Comparison of ENCODE assay signal across 8 cellular contexts in the genomic region with DNA sequence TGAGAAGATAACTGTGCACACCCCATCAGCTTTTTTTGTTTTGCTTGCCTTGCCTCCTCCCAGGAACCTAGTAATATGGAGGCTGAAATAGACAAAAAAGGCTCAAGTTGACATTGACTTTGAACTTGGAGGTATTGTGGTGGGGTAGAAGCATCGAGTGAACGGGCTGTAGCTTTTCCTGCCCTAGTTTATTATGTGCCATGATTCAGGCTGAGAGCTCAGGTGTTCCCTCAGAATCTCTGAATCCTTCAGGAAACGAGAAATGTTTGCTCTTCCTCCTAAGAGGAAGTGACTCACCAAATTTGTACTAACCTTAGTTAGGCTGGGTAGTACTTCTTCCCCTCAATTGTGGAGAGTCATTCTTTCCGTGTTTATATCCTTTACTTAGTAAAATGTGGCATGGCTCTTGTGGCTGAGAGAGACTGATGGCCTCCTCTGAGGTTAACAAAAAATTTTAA.
DNase-seq lines count a peak whose midpoint lies in the region; ATAC-seq and TF ChIP-seq lines count a peak whose summit lies in the region.

No MANE protein-coding gene starts in this region.

- TF ChIP-seq POLR2A in transverse colon (IDR thresholded peaks at IDR 0.05) = no peak

- in situ Hi-C loops in transverse colon (cut with MboI; ENCODE audit: low pct_ligation_motif_present in 1 of 4, low pct_unique_long_range_greater_than_20kb in 1 of 4, low sequenced_read_pairs in 3 of 4) = no loop called here

- H3K36me3 ChIP-seq in right atrium auricular region (no peaks in the 10 kb centered on the region), transverse colon (no peaks in the 10 kb centered on the region)

- H3K27me3 ChIP-seq in right atrium auricular region (no peaks in the 10 kb centered on the region), transverse colon (no peaks in the 10 kb centered on the region)

- DNase-seq in AG08395 (ENCODE audit: low spot score) = peak; percentile 77
- peak; percentile 71 for DNase-seq in SW480 (ENCODE audit: low spot score)
- no peak for DNase-seq in right atrium auricular region (ENCODE audit: low spot score)
- no peak for DNase-seq in transverse colon
- no peak for DNase-seq in NCI-H82 treated with DMSO at 0.1 percent for 48 hours (lab: John Stamatoyannopoulos, UW; ENCODE audit: unreplicated experiment)
- no peak for DNase-seq in RPMI8226

- H3K4me3 ChIP-seq in right atrium auricular region (no peak overlapping the region), transverse colon (no peak overlapping the region)

- TF ChIP-seq EP300 in transverse colon (IDR thresholded peaks at IDR 0.05; ENCODE audit: low read depth) = no peak

- intact Hi-C loops in transverse colon (cut with DNase I; ENCODE audit: low total_unique reads) = no loop called here

- H3K4me1 ChIP-seq in right atrium auricular region (peaks cover 0 to 26% of the 10 kb centered on the region in 2 donors), transverse colon (peaks cover 0 to 10% (median 0%) of the 10 kb centered on the region in 4 donors)

- H3K27ac ChIP-seq in right atrium auricular region (peak overlapping the region; percentile 54 to 70), transverse colon (peak overlapping the region; percentile 19 to 66 (median 50))

- 31 to 45% methylated on average over 3 to 4 of the region's 4 CpGs for WGBS in transverse colon (ENCODE audit: low coverage in 1 of 2), 2 donors

- no peaks in the 10 kb centered on the region for H3K9me3 ChIP-seq in right atrium auricular region
- H3K9me3 ChIP-seq in transverse colon = no peaks in the 10 kb centered on the region

- TF ChIP-seq CTCF in right atrium auricular region (IDR thresholded peaks at IDR 0.05) (no peak), transverse colon (IDR thresholded peaks at IDR 0.05) (no peak)

- ATAC-seq in HG02884 (IDR thresholded peaks at IDR 0.05; ENCODE audit: unreplicated experiment) (peak; percentile 70), HG02610 (IDR thresholded peaks at IDR 0.05; ENCODE audit: unreplicated experiment) (no peak)

Comparison
In these comparisons a context has a peak if more than half of its experiments do, and no peak if none do; other contexts are left out.
1. DNase-seq: peak in AG08395 (single experiment) and SW480 (single experiment); none in right atrium auricular region (single experiment), transverse colon (single experiment), NCI-H82 treated with DMSO at 0.1 percent for 48 hours (single experiment) and RPMI8226 (single experiment).